In the genomic region with DNA sequence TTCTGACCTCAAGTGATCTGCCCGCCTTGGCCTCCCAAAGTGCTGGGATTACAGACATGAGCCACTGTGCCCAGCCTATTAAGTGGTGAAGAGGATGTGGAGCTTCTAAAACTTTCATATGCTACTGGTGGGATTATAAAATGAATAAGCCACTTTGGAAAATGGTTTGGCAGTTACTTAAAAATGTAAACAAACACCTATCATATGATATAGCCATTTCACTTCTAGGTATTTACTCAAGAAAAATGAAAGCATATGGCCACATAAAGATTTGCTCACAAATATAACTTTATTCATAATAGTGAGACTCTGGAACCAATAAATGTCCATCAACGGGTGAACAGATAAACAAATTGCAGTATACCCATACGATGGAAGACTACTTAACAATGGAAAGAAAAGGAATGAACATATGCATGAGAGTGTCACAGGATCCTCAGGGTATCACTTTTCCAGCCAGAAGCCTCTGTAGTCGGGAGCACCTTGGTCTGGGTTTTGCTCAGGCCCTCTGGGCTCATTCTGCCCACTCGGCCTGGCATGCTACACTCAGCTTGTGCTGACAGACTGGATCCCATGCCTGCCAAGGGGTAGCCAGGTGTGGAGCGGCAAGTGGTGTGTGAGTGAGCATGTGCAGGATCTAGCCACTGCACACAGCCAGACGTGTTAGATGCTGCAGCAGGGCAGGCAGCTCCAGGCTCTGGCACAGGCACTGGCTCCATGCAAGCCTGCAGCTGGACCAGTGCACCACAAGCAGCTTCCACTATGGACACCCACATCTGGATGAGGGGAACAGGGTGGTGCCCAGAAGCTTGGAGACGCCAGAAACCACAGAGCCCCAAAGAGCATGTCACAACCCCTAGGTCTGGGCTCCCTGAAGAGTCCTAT, we compare ENCODE assay signal across 18 cellular contexts.
"Had no signal": no experiment of that assay in that cellular context is flagged by ENCODE, and none has a peak within 500 bp of the region (broad histone marks: within the 10 kb centered on the region; RNA-seq: fewer than 3 reads in every experiment).

No MANE protein-coding gene starts in this region.

- H3K9me3 Mint-ChIP-seq: stimulated activated effector memory CD8-positive, alpha-beta T cell treated with anti-CD3 and anti-CD28 coated beads, Interleukin-12 subunit alpha, Interleukin-12 subunit beta, amount 100 ng/mL, for 72 hours; stimulated activated naive CD8-positive, alpha-beta T cell treated with anti-CD3 and anti-CD28 coated beads, Interleukin-15, Interleukin-2, amounts not matched to agents 100 ng/mL and 50 ng/mL, for 24 hours had no signal

- H3K27me3 ChIP-seq: hepatocyte, ovary, testis, tibial nerve had no signal

- H3K4me3 ChIP-seq: hepatocyte, lung, ovary, testis, tibial nerve had no signal

- H3K4me1 ChIP-seq: testis, tibial nerve had no signal

- H3K4me1 Mint-ChIP-seq: naive thymus-derived CD4-positive, alpha-beta T cell; stimulated activated effector memory CD8-positive, alpha-beta T cell treated with anti-CD3 and anti-CD28 coated beads, Interleukin-12 subunit alpha, Interleukin-12 subunit beta, amount 100 ng/mL, for 72 hours had no signal

- H3K4me3 Mint-ChIP-seq: dendritic cell treated with granulocyte-macrophage colony-stimulating factor and Interleukin-4, amounts not matched to agents 40 ng/mL and 50 ng/mL, for 4 days; naive thymus-derived CD4-positive, alpha-beta T cell; stimulated activated effector memory CD8-positive, alpha-beta T cell treated with anti-CD3 and anti-CD28 coated beads, Interleukin-12 subunit alpha, Interleukin-12 subunit beta, amount 100 ng/mL, for 72 hours; stimulated activated naive CD8-positive, alpha-beta T cell treated with anti-CD3 and anti-CD28 coated beads, Interleukin-15, Interleukin-2, amounts not matched to agents 100 ng/mL and 50 ng/mL, for 24 hours had no signal

- H3K36me3 Mint-ChIP-seq: stimulated activated effector memory CD8-positive, alpha-beta T cell treated with anti-CD3 and anti-CD28 coated beads, Interleukin-12 subunit alpha, Interleukin-12 subunit beta, amount 100 ng/mL, for 72 hours had no signal

- H3K27ac Mint-ChIP-seq: dendritic cell treated with granulocyte-macrophage colony-stimulating factor and Interleukin-4, amounts not matched to agents 40 ng/mL and 50 ng/mL, for 4 days; naive thymus-derived CD4-positive, alpha-beta T cell; progenitor cell of endocrine pancreas; stimulated activated effector memory CD8-positive, alpha-beta T cell treated with anti-CD3 and anti-CD28 coated beads, Interleukin-12 subunit alpha, Interleukin-12 subunit beta, amount 100 ng/mL, for 72 hours; stimulated activated naive CD8-positive, alpha-beta T cell treated with anti-CD3 and anti-CD28 coated beads, Interleukin-15, Interleukin-2, amounts not matched to agents 100 ng/mL and 50 ng/mL, for 24 hours had no signal

- H3K9me3 ChIP-seq: testis had no signal

- ATAC-seq: left colon; left ventricle myocardium superior; naive thymus-derived CD4-positive, alpha-beta T cell; right cardiac atrium; stimulated activated effector memory CD8-positive, alpha-beta T cell treated with anti-CD3 and anti-CD28 coated beads, Interleukin-12 subunit alpha, Interleukin-12 subunit beta, amount 100 ng/mL, for 72 hours had no signal

- H3K36me3 ChIP-seq: ovary, tibial nerve had no signal

- H3K27ac ChIP-seq: hepatocyte, ovary, testis, tibial nerve had no signal

- DNase-seq: effector CD4-positive, alpha-beta T cell; foreskin melanocyte; left colon; left ventricle myocardium superior; mesenchymal stem cell; naive thymus-derived CD4-positive, alpha-beta T cell; ovary; right cardiac atrium; stimulated activated CD4-positive, alpha-beta T cell treated with anti-CD3 and anti-CD28 coated beads, Interleukin-4, amount 100 ng/mL, for 1 hour; stimulated activated CD8-positive, alpha-beta memory T cell treated with anti-CD3 and anti-CD28 coated beads, Interleukin-4, amount 100 ng/mL, for 48 hours; testis had no signal
